34 cellular contexts compared by ENCODE assay signal in genomic region chr13:85709072-85709471, GRCh38.
"Had no signal": no experiment of that assay in that cellular context is flagged by ENCODE, and none has a peak within 500 bp of the region (broad histone marks: within the 10 kb centered on the region; RNA-seq: fewer than 3 reads in every experiment).

No MANE protein-coding gene starts in this region.

- H3K27me3 Mint-ChIP-seq: activated CD4-positive, alpha-beta memory T cell treated with anti-CD3 and anti-CD28 coated beads for 36 hours; activated CD4-positive, alpha-beta T cell treated with anti-CD3 and anti-CD28 coated beads, Interleukin-2, amount 10 ng/mL, durations not matched to agents 24 days and 14 days; activated naive CD4-positive, alpha-beta T cell treated with anti-CD3 and anti-CD28 coated beads, Interleukin-2, amount 10 ng/mL, durations not matched to agents 7 days and 5 days; activated naive CD8-positive, alpha-beta T cell treated with anti-CD3 and anti-CD28 coated beads, Interleukin-2, amount 10 ng/mL, durations not matched to agents 7 days and 5 days; naive B cell; stimulated activated memory B cell treated with anti-CD40 and anti-IgM and Interleukin-4, amounts not matched to agents 10 μg/mL and 1 μg/mL and 100 μg/mL, for 72 hours had no signal

- H3K36me3 ChIP-seq: brain microvascular endothelial cell, esophagus squamous epithelium, sigmoid colon, stomach, thyroid gland, upper lobe of right lung had no signal

- H3K4me1 Mint-ChIP-seq: activated CD4-positive, alpha-beta T cell treated with anti-CD3 and anti-CD28 coated beads, Interleukin-2, amount 10 ng/mL, durations not matched to agents 24 days and 14 days; activated naive CD4-positive, alpha-beta T cell treated with anti-CD3 and anti-CD28 coated beads, Interleukin-2, amount 10 ng/mL, durations not matched to agents 7 days and 5 days; activated naive CD8-positive, alpha-beta T cell treated with anti-CD3 and anti-CD28 coated beads, Interleukin-2, amount 10 ng/mL, durations not matched to agents 7 days and 5 days; naive B cell; stimulated activated memory B cell treated with anti-CD40 and anti-IgM and Interleukin-4, amounts not matched to agents 10 μg/mL and 1 μg/mL and 100 μg/mL, for 72 hours had no signal

- H3K27ac Mint-ChIP-seq: activated CD4-positive, alpha-beta memory T cell treated with anti-CD3 and anti-CD28 coated beads for 36 hours; activated CD4-positive, alpha-beta T cell treated with anti-CD3 and anti-CD28 coated beads, Interleukin-2, amount 10 ng/mL, durations not matched to agents 24 days and 14 days; activated naive CD4-positive, alpha-beta T cell treated with anti-CD3 and anti-CD28 coated beads, Interleukin-2, amount 10 ng/mL, durations not matched to agents 7 days and 5 days; activated naive CD8-positive, alpha-beta T cell treated with anti-CD3 and anti-CD28 coated beads, Interleukin-2, amount 10 ng/mL, durations not matched to agents 7 days and 5 days; mesothelial cell of epicardium; stimulated activated memory B cell treated with anti-CD40 and anti-IgM and Interleukin-4, amounts not matched to agents 10 μg/mL and 1 μg/mL and 100 μg/mL, for 72 hours; T-helper 1 cell treated with Interleukin-12 subunit alpha and Interleukin-12 subunit beta and Interleukin-4 antibody, amounts not matched to agents 30 μg/mL and 1 μg/mL, for 36 hours had no signal

- H3K9ac ChIP-seq: parathyroid adenoma had no signal

- H3K79me2 ChIP-seq: parathyroid adenoma had no signal

- H3K27ac ChIP-seq: brain microvascular endothelial cell, esophagus squamous epithelium, parathyroid adenoma, psoas muscle, sigmoid colon, stomach, thyroid gland, upper lobe of right lung had no signal

- H3K4me1 ChIP-seq: esophagus squamous epithelium, parathyroid adenoma, psoas muscle, stomach, thyroid gland, upper lobe of right lung had no signal

- H3K27me3 ChIP-seq: brain microvascular endothelial cell, esophagus squamous epithelium, sigmoid colon, stomach, thyroid gland, upper lobe of right lung had no signal

- H3K9me3 Mint-ChIP-seq: activated CD4-positive, alpha-beta memory T cell treated with anti-CD3 and anti-CD28 coated beads for 36 hours; activated CD4-positive, alpha-beta T cell treated with anti-CD3 and anti-CD28 coated beads, Interleukin-2, amount 10 ng/mL, durations not matched to agents 24 days and 14 days; activated naive CD4-positive, alpha-beta T cell treated with anti-CD3 and anti-CD28 coated beads, Interleukin-2, amount 10 ng/mL, durations not matched to agents 7 days and 5 days; activated naive CD8-positive, alpha-beta T cell treated with anti-CD3 and anti-CD28 coated beads, Interleukin-2, amount 10 ng/mL, durations not matched to agents 7 days and 5 days; stimulated activated memory B cell treated with anti-CD40 and anti-IgM and Interleukin-4, amounts not matched to agents 10 μg/mL and 1 μg/mL and 100 μg/mL, for 72 hours had no signal

- H3K9me3 ChIP-seq: esophagus squamous epithelium, psoas muscle, sigmoid colon, stomach, thyroid gland, upper lobe of right lung had no signal

- H3K4me3 Mint-ChIP-seq: activated CD4-positive, alpha-beta memory T cell treated with anti-CD3 and anti-CD28 coated beads for 36 hours; activated CD4-positive, alpha-beta T cell treated with anti-CD3 and anti-CD28 coated beads, Interleukin-2, amount 10 ng/mL, durations not matched to agents 24 days and 14 days; activated naive CD4-positive, alpha-beta T cell treated with anti-CD3 and anti-CD28 coated beads, Interleukin-2, amount 10 ng/mL, durations not matched to agents 7 days and 5 days; activated naive CD8-positive, alpha-beta T cell treated with anti-CD3 and anti-CD28 coated beads, Interleukin-2, amount 10 ng/mL, durations not matched to agents 7 days and 5 days; mesothelial cell of epicardium; naive B cell; stimulated activated memory B cell treated with anti-CD40 and anti-IgM and Interleukin-4, amounts not matched to agents 10 μg/mL and 1 μg/mL and 100 μg/mL, for 72 hours; T-helper 1 cell treated with Interleukin-12 subunit alpha and Interleukin-12 subunit beta and Interleukin-4 antibody, amounts not matched to agents 30 μg/mL and 1 μg/mL, for 36 hours had no signal

- H3K4me3 ChIP-seq: esophagus squamous epithelium, psoas muscle, sigmoid colon, stomach, thyroid gland, upper lobe of right lung had no signal

- DNase-seq: activated CD4-positive, alpha-beta memory T cell treated with anti-CD3 and anti-CD28 coated beads for 36 hours; activated CD4-positive, alpha-beta T cell treated with anti-CD3 and anti-CD28 coated beads, Interleukin-2, amount 10 ng/mL, durations not matched to agents 24 days and 14 days; activated CD4-positive, CD25-positive, alpha-beta regulatory T cell treated with anti-CD3 and anti-CD28 coated beads, Interleukin-2, amount 50 U/mL, for 72 hours; activated CD8-positive, alpha-beta memory T cell treated with anti-CD3 and anti-CD28 coated beads, Interleukin-2, amount 50 U/mL, for 4 hours; activated gamma-delta T cell; activated naive CD4-positive, alpha-beta T cell treated with anti-CD3 and anti-CD28 coated beads, Interleukin-2, amount 10 ng/mL, durations not matched to agents 7 days and 5 days; activated naive CD8-positive, alpha-beta T cell treated with anti-CD3 and anti-CD28 coated beads, Interleukin-2, amount 10 ng/mL, durations not matched to agents 7 days and 5 days; activated T-cell treated with anti-CD3 and anti-CD28 coated beads, Interleukin-2, amount 50 U/mL, for 1 hour; amniotic stem cell; brain microvascular endothelial cell; caudate nucleus; dermis blood vessel endothelial cell; effector CD4-positive, alpha-beta T cell; esophagus squamous epithelium; head of caudate nucleus; hippocampal formation; left colon; mammary epithelial cell; naive B cell; nucleus accumbens; psoas muscle; sigmoid colon; small intestine; stimulated activated CD4-positive, alpha-beta T cell treated with anti-CD3 and anti-CD28 coated beads, Interleukin-1b, Interleukin-23, amount 100 ng/mL, for 48 hours; stimulated activated CD4-positive, alpha-beta T cell treated with anti-CD3 and anti-CD28 coated beads, Interleukin-4, amount 100 ng/mL, for 4 hours; stimulated activated CD8-positive, alpha-beta memory T cell treated with anti-CD3 and anti-CD28 coated beads, Interleukin-4, amount 100 ng/mL, for 48 hours; stomach; T-helper 9 cell; thyroid gland; upper lobe of right lung had no signal

- H2AFZ ChIP-seq: parathyroid adenoma had no signal

- H3K36me3 Mint-ChIP-seq: activated CD4-positive, alpha-beta memory T cell treated with anti-CD3 and anti-CD28 coated beads for 36 hours; activated naive CD4-positive, alpha-beta T cell treated with anti-CD3 and anti-CD28 coated beads, Interleukin-2, amount 10 ng/mL, durations not matched to agents 7 days and 5 days; activated naive CD8-positive, alpha-beta T cell treated with anti-CD3 and anti-CD28 coated beads, Interleukin-2, amount 10 ng/mL, durations not matched to agents 7 days and 5 days; mesothelial cell of epicardium; naive B cell; stimulated activated memory B cell treated with anti-CD40 and anti-IgM and Interleukin-4, amounts not matched to agents 10 μg/mL and 1 μg/mL and 100 μg/mL, for 72 hours had no signal

- ATAC-seq: left colon; psoas muscle; stimulated activated memory B cell treated with anti-CD40 and anti-IgM and Interleukin-4, amounts not matched to agents 10 μg/mL and 1 μg/mL and 100 μg/mL, for 72 hours; upper lobe of right lung had no signal
